In genomic region chr14:24188251-24189058, GRCh38 we compare ENCODE assay signal across 1 cellular context.
A peak's percentile ranks its signal among the peaks of the same experiment; 100 is the strongest.
TF ChIP-seq lines count a peak whose summit lies in the region.

A gene with protein sequence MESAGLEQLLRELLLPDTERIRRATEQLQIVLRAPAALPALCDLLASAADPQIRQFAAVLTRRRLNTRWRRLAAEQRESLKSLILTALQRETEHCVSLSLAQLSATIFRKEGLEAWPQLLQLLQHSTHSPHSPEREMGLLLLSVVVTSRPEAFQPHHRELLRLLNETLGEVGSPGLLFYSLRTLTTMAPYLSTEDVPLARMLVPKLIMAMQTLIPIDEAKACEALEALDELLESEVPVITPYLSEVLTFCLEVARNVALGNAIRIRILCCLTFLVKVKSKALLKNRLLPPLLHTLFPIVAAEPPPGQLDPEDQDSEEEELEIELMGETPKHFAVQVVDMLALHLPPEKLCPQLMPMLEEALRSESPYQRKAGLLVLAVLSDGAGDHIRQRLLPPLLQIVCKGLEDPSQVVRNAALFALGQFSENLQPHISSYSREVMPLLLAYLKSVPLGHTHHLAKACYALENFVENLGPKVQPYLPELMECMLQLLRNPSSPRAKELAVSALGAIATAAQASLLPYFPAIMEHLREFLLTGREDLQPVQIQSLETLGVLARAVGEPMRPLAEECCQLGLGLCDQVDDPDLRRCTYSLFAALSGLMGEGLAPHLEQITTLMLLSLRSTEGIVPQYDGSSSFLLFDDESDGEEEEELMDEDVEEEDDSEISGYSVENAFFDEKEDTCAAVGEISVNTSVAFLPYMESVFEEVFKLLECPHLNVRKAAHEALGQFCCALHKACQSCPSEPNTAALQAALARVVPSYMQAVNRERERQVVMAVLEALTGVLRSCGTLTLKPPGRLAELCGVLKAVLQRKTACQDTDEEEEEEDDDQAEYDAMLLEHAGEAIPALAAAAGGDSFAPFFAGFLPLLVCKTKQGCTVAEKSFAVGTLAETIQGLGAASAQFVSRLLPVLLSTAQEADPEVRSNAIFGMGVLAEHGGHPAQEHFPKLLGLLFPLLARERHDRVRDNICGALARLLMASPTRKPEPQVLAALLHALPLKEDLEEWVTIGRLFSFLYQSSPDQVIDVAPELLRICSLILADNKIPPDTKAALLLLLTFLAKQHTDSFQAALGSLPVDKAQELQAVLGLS (minus strand): TSS chr14:24188816. CDS start chr14:24188787, 29 bp downstream.

TF ChIP-seq in HepG2, 621 proteins besides CTCF, POLR2A, EP300 and RAD21 (continued from another document and continues in another):
- TF ChIP-seq, protein P1, sequence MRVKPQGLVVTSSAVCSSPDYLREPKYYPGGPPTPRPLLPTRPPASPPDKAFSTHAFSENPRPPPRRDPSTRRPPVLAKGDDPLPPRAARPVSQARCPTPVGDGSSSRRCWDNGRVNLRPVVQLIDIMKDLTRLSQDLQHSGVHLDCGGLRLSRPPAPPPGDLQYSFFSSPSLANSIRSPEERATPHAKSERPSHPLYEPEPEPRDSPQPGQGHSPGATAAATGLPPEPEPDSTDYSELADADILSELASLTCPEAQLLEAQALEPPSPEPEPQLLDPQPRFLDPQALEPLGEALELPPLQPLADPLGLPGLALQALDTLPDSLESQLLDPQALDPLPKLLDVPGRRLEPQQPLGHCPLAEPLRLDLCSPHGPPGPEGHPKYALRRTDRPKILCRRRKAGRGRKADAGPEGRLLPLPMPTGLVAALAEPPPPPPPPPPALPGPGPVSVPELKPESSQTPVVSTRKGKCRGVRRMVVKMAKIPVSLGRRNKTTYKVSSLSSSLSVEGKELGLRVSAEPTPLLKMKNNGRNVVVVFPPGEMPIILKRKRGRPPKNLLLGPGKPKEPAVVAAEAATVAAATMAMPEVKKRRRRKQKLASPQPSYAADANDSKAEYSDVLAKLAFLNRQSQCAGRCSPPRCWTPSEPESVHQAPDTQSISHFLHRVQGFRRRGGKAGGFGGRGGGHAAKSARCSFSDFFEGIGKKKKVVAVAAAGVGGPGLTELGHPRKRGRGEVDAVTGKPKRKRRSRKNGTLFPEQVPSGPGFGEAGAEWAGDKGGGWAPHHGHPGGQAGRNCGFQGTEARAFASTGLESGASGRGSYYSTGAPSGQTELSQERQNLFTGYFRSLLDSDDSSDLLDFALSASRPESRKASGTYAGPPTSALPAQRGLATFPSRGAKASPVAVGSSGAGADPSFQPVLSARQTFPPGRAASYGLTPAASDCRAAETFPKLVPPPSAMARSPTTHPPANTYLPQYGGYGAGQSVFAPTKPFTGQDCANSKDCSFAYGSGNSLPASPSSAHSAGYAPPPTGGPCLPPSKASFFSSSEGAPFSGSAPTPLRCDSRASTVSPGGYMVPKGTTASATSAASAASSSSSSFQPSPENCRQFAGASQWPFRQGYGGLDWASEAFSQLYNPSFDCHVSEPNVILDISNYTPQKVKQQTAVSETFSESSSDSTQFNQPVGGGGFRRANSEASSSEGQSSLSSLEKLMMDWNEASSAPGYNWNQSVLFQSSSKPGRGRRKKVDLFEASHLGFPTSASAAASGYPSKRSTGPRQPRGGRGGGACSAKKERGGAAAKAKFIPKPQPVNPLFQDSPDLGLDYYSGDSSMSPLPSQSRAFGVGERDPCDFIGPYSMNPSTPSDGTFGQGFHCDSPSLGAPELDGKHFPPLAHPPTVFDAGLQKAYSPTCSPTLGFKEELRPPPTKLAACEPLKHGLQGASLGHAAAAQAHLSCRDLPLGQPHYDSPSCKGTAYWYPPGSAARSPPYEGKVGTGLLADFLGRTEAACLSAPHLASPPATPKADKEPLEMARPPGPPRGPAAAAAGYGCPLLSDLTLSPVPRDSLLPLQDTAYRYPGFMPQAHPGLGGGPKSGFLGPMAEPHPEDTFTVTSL (CRISPR knock-in tag; IDR thresholded peaks at IDR 0.05; ENCODE audit: borderline replicate concordance): no peak
- TF ChIP-seq ZBTB38 (CRISPR knock-in tag; IDR thresholded peaks at IDR 0.05): peak; percentile 92
- TF ChIP-seq ZBTB49 (CRISPR knock-in tag; IDR thresholded peaks at IDR 0.05; ENCODE audit: borderline replicate concordance): 0 out of 2 replicates have a peak, but pooled peaks have one; percentile 64
- peak; percentile 97 for TF ChIP-seq ZNF883 (CRISPR knock-in tag; IDR thresholded peaks at IDR 0.05; ENCODE audit: not compliant biosample characterization)
- peak; percentile 96 for TF ChIP-seq ZFY (CRISPR knock-in tag; IDR thresholded peaks at IDR 0.05)
- 0 out of 2 replicates have a peak, but pooled peaks have one; percentile 77 for TF ChIP-seq GTF3A (CRISPR knock-in tag; conservative IDR thresholded peaks at IDR 0.05)
- TF ChIP-seq BHLHE40 (IDR thresholded peaks at IDR 0.05; ENCODE audit: low read length): peak; percentile 95
- TF ChIP-seq, protein P2, sequence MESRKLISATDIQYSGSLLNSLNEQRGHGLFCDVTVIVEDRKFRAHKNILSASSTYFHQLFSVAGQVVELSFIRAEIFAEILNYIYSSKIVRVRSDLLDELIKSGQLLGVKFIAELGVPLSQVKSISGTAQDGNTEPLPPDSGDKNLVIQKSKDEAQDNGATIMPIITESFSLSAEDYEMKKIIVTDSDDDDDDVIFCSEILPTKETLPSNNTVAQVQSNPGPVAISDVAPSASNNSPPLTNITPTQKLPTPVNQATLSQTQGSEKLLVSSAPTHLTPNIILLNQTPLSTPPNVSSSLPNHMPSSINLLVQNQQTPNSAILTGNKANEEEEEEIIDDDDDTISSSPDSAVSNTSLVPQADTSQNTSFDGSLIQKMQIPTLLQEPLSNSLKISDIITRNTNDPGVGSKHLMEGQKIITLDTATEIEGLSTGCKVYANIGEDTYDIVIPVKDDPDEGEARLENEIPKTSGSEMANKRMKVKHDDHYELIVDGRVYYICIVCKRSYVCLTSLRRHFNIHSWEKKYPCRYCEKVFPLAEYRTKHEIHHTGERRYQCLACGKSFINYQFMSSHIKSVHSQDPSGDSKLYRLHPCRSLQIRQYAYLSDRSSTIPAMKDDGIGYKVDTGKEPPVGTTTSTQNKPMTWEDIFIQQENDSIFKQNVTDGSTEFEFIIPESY (CRISPR knock-in tag; IDR thresholded peaks at IDR 0.05): peak; percentile 85
- peak; percentile 89; the same call in 1 of the 2 replicates for TF ChIP-seq ZNF253 (CRISPR knock-in tag; IDR thresholded peaks at IDR 0.05; ENCODE audit: borderline replicate concordance)
- no peak; the same call in none of the 2 replicates for TF ChIP-seq RERE (CRISPR knock-in tag; IDR thresholded peaks at IDR 0.05; ENCODE audit: low read depth)
- peak; percentile 96 for TF ChIP-seq IKZF4 (CRISPR knock-in tag; IDR thresholded peaks at IDR 0.05; ENCODE audit: borderline replicate concordance, low read depth, not compliant biosample characterization)
- peak; percentile 97 for TF ChIP-seq ATF7-NPFF (CRISPR knock-in tag; IDR thresholded peaks at IDR 0.05; ENCODE audit: low read depth)
- peak; percentile 98 for TF ChIP-seq ZNF224 (CRISPR knock-in tag; IDR thresholded peaks at IDR 0.05)
- TF ChIP-seq, protein P3, sequence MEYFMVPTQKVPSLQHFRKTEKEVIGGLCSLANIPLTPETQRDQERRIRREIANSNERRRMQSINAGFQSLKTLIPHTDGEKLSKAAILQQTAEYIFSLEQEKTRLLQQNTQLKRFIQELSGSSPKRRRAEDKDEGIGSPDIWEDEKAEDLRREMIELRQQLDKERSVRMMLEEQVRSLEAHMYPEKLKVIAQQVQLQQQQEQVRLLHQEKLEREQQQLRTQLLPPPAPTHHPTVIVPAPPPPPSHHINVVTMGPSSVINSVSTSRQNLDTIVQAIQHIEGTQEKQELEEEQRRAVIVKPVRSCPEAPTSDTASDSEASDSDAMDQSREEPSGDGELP (IDR thresholded peaks at IDR 0.05; ENCODE audit: borderline replicate concordance, low read depth): peak; percentile 89
- peak; percentile 100 for TF ChIP-seq U2AF1 (optimal IDR thresholded peaks at IDR 0.05; ENCODE audit: low read depth, low read length)
- TF ChIP-seq TAF1 (CRISPR knock-in tag; IDR thresholded peaks at IDR 0.05): peak; percentile 97
- TF ChIP-seq ZBTB10 (CRISPR knock-in tag; IDR thresholded peaks at IDR 0.05; ENCODE audit: borderline replicate concordance): peak; percentile 71; the same call in 1 of the 2 replicates
- peak; percentile 90 for TF ChIP-seq ZNF160 (CRISPR knock-in tag; IDR thresholded peaks at IDR 0.05)
- peak; percentile 61; the same call in 1 of the 2 replicates for TF ChIP-seq ZFP62 (CRISPR knock-in tag; IDR thresholded peaks at IDR 0.05)
- TF ChIP-seq PLRG1 (conservative IDR thresholded peaks at IDR 0.05): no peak
- TF ChIP-seq, protein P4, sequence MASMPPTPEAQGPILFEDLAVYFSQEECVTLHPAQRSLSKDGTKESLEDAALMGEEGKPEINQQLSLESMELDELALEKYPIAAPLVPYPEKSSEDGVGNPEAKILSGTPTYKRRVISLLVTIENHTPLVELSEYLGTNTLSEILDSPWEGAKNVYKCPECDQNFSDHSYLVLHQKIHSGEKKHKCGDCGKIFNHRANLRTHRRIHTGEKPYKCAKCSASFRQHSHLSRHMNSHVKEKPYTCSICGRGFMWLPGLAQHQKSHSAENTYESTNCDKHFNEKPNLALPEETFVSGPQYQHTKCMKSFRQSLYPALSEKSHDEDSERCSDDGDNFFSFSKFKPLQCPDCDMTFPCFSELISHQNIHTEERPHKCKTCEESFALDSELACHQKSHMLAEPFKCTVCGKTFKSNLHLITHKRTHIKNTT (CRISPR knock-in tag; IDR thresholded peaks at IDR 0.05): no peak
- peak; percentile 18; the same call in 1 of the 2 replicates for TF ChIP-seq NCOA5 (CRISPR knock-in tag; IDR thresholded peaks at IDR 0.05)
- peak; percentile 100 for TF ChIP-seq ZNF563 (CRISPR knock-in tag; IDR thresholded peaks at IDR 0.05)
- peak; percentile 100 for TF ChIP-seq REPIN1 (CRISPR knock-in tag; IDR thresholded peaks at IDR 0.05; ENCODE audit: borderline replicate concordance, low read depth)
- TF ChIP-seq ZBTB8A (CRISPR knock-in tag; IDR thresholded peaks at IDR 0.05; ENCODE audit: borderline replicate concordance, low read depth): peak; percentile 95; the same call in 1 of the 2 replicates
- TF ChIP-seq RCOR2 (CRISPR knock-in tag; IDR thresholded peaks at IDR 0.05): peak; percentile 88
- no peak for TF ChIP-seq GABPA (IDR thresholded peaks at IDR 0.05; ENCODE audit: low read depth, low read length)
- no peak for TF ChIP-seq GABPA (CRISPR knock-in tag; IDR thresholded peaks at IDR 0.05; ENCODE audit: low read depth)
- peak; percentile 97 for TF ChIP-seq SP5 (CRISPR knock-in tag; IDR thresholded peaks at IDR 0.05; ENCODE audit: borderline replicate concordance, low read depth)
- peak; percentile 90 for TF ChIP-seq YY1 (IDR thresholded peaks at IDR 0.05; ENCODE audit: insufficient read depth, insufficient replicate concordance, low read depth, low read length)
